In the genomic region with DNA sequence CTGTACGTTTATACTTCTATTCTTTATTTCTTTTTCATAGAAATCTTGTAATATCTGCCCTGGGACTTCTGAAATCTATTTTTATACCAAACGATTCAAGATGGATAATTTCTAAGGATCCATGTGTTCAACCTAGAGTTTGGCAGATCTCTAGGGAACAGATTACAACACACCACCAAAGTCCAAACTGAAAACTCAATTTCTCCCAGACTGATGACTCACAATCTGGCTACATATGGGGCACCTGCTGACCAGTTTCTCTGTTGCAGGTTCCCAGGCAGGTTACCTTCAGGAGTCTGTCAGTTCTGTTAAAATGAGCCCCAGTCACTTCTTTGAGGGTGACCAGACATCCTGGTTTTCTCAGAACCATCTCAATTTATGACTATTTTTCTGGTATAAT, we compare ENCODE assay signal across 24 cellular contexts.
DNase-seq lines count a peak whose midpoint lies in the region; ATAC-seq, FAIRE-seq and TF ChIP-seq lines count a peak whose summit lies in the region.
"Had no signal": no experiment of that assay in that cellular context is flagged by ENCODE, and none has a peak within 500 bp of the region (broad histone marks: within the 10 kb centered on the region; RNA-seq: fewer than 3 reads in every experiment).

No MANE protein-coding gene starts in this region.

- no peak overlapping the region for H3K4me3 Mint-ChIP-seq in MCF 10A (ENCODE audit: unreplicated experiment)
- H3K4me3 Mint-ChIP-seq: CD4-positive, CD25-positive, alpha-beta regulatory T cell had no signal

- POLR2A ChIA-PET in MCF 10A (lab: Yijun Ruan, JAX) = no interaction called here

- H3K9me3 ChIP-seq in breast epithelium (no peaks in the 10 kb centered on the region), testis (no peaks in the 10 kb centered on the region)
- H3K9me3 ChIP-seq: BLaER1 had no signal

- WGBS in testis, 2 donors = 71 to 81% methylated on average over 2 of the region's 2 CpGs

- TF ChIP-seq POLR2A in breast epithelium (IDR thresholded peaks at IDR 0.05) = no peak
- no peak for TF ChIP-seq POLR2A in testis (IDR thresholded peaks at IDR 0.05)

- H3K27me3 ChIP-seq in breast epithelium = no peaks in the 10 kb centered on the region
- H3K27me3 ChIP-seq in bronchial epithelial cell (ENCODE audit: control insufficient read depth, insufficient read depth, low read length) = no peaks in the 10 kb centered on the region
- H3K27me3 ChIP-seq in testis = no peaks in the 10 kb centered on the region
- H3K27me3 ChIP-seq: BLaER1, MG63 had no signal

- CTCF ChIA-PET in MCF 10A (lab: Yijun Ruan, JAX) = no interaction called here

- DNase-seq in MCF 10A (ENCODE audit: unreplicated experiment) (peak; percentile 77), breast epithelium (ENCODE audit: low spot score in 2 of 2) (no peak), bronchial epithelial cell (ENCODE audit: low read depth) (peak; percentile 22), left lobe of liver (ENCODE audit: low spot score) (peak; percentile 48), NCI-H1048 (lab: John Stamatoyannopoulos, UW) (no peak), testis (no peak)
- DNase-seq: CD4-positive, CD25-positive, alpha-beta regulatory T cell; DMS153; Kasumi-1; MG63; NCI-H1417; NCI-H1694; NCI-H2029 treated with DMSO at 0.1 percent for 48 hours; NCI-H226; NCI-H510A; NCI-H69; SIG-M5 had no signal

- FAIRE-seq in bronchial epithelial cell (lab: Jason Lieb, UNC) = no peak
- FAIRE-seq: GM18507, H54, K562 had no signal

- H3K36me3 ChIP-seq in breast epithelium (no peaks in the 10 kb centered on the region), bronchial epithelial cell (ENCODE audit: control insufficient read depth, insufficient read depth, low read length) (no peaks in the 10 kb centered on the region), testis (ENCODE audit: low read depth, missing control alignments) (no peaks in the 10 kb centered on the region)
- H3K36me3 ChIP-seq: BLaER1, MG63 had no signal

- peak; percentile 78 for ATAC-seq in left lobe of liver
- no peak for ATAC-seq in HG02885 (IDR thresholded peaks at IDR 0.05; ENCODE audit: poor library complexity, unreplicated experiment)
- ATAC-seq: K562, Panc1 had no signal

- H3K4me3 ChIP-seq in breast epithelium (no peak overlapping the region), bronchial epithelial cell (ENCODE audit: low read depth, low read length) (no peak overlapping the region), testis (no peak overlapping the region)
- H3K4me3 ChIP-seq: BLaER1, K562, MG63, SK-N-MC had no signal

- no peaks in the 10 kb centered on the region for H3K4me1 Mint-ChIP-seq in MCF 10A (ENCODE audit: insufficient read depth, unreplicated experiment)
- H3K4me1 Mint-ChIP-seq: CD4-positive, CD25-positive, alpha-beta regulatory T cell had no signal

- H3K36me3 Mint-ChIP-seq in MCF 10A (ENCODE audit: insufficient read depth, unreplicated experiment) = no peaks in the 10 kb centered on the region
- H3K36me3 Mint-ChIP-seq: CD4-positive, CD25-positive, alpha-beta regulatory T cell had no signal

- no peaks in the 10 kb centered on the region for H3K9me3 Mint-ChIP-seq in MCF 10A (ENCODE audit: unreplicated experiment)

- BruUV-seq in MCF 10A (replicated peaks; lab: Mats Ljungman, UMichigan) = no TSS peak

- H3K27ac ChIP-seq in breast epithelium (no peak overlapping the region), testis (no peak overlapping the region)
- H3K27ac ChIP-seq: BLaER1, SK-N-MC had no signal

- H3K27me3 Mint-ChIP-seq in MCF 10A (ENCODE audit: insufficient read depth, unreplicated experiment) = no peaks in the 10 kb centered on the region
- H3K27me3 Mint-ChIP-seq: CD4-positive, CD25-positive, alpha-beta regulatory T cell had no signal

- intact Hi-C loops in MCF 10A (cut with micrococcal nuclease) (no loop called here), breast epithelium (cut with DNase I; ENCODE audit: low total_unique reads) (no loop called here), testis (cut with DNase I; ENCODE audit: low total_unique reads) (no loop called here)

- no peak overlapping the region for H3K27ac Mint-ChIP-seq in MCF 10A (ENCODE audit: low read depth, unreplicated experiment)
- H3K27ac Mint-ChIP-seq: CD4-positive, CD25-positive, alpha-beta regulatory T cell had no signal

- no peaks in the 10 kb centered on the region for H3K4me1 ChIP-seq in breast epithelium
- H3K4me1 ChIP-seq in testis = no peaks in the 10 kb centered on the region
- H3K4me1 ChIP-seq: BLaER1 had no signal

- TF ChIP-seq CTCF in MCF 10A (IDR thresholded peaks at IDR 0.05; ENCODE audit: unreplicated experiment) (no peak), breast epithelium (IDR thresholded peaks at IDR 0.05) (no peak), bronchial epithelial cell (IDR thresholded peaks at IDR 0.05; ENCODE audit: insufficient read depth, low read length, severe bottlenecking) (no peak), testis (IDR thresholded peaks at IDR 0.05) (no peak)

Comparison
In these comparisons a context has a peak if more than half of its experiments do, and no peak if none do; other contexts are left out.
1. DNase-seq: peak in MCF 10A (single experiment), bronchial epithelial cell (single experiment) and left lobe of liver (single experiment); none in breast epithelium (0 of 2), NCI-H1048 (single experiment) and testis (single experiment).